15 cellular contexts compared by ENCODE assay signal in genomic region chr6:131945971-131946370, GRCh38. TPM values are rescaled to one million over a fixed set of nuclear protein-coding genes. Genes with fewer than 3 reads are reported as not detected.
"Had no signal": no experiment of that assay in that cellular context is flagged by ENCODE, and none has a peak within 500 bp of the region (broad histone marks: within the 10 kb centered on the region; RNA-seq: fewer than 3 reads in every experiment).

No MANE protein-coding gene starts in this region.

- H3K36me3 ChIP-seq: prostate gland had no signal

- H3K4me3 ChIP-seq: coronary artery, prostate gland, thoracic aorta had no signal

- DNase-seq: activated CD4-positive, alpha-beta T cell treated with anti-CD3 and anti-CD28 coated beads for 1 hour; activated CD4-positive, alpha-beta T cell treated with anti-CD3 and anti-CD28 coated beads, Interleukin-2, amount 50 U/mL, for 4 hours; activated naive CD4-positive, alpha-beta T cell treated with anti-CD3 and anti-CD28 coated beads for 36 hours; activated naive CD8-positive, alpha-beta T cell treated with anti-CD3 and anti-CD28 coated beads, Interleukin-2, amount 50 U/mL, for 24 hours; caudate nucleus; hippocampal formation; nephron progenitor cell; occipital lobe; right cardiac atrium; stimulated activated CD4-positive, alpha-beta T cell treated with anti-CD3 and anti-CD28 coated beads, Interleukin-2, amount 100 ng/mL, for 24 hours; T-helper 1 cell had no signal

- H3K9me3 ChIP-seq: prostate gland, thoracic aorta had no signal

- H3K27ac ChIP-seq: prostate gland had no signal

- H3K4me1 ChIP-seq: prostate gland had no signal

RNA-seq across cellular contexts. Expression of gene CCN2, which starts 5.2 kb away (rescaled TPM):
- total RNA-seq: activated naive CD4-positive, alpha-beta T cell treated with anti-CD3 and anti-CD28 coated beads for 36 hours; activated T-helper 17 cell treated with anti-CD3 and anti-CD28 coated beads, Interleukin-2, amount 50 U/mL, for 72 hours had no signal
